Comparison of ENCODE assay signal across 1 cellular context in the genomic region with DNA sequence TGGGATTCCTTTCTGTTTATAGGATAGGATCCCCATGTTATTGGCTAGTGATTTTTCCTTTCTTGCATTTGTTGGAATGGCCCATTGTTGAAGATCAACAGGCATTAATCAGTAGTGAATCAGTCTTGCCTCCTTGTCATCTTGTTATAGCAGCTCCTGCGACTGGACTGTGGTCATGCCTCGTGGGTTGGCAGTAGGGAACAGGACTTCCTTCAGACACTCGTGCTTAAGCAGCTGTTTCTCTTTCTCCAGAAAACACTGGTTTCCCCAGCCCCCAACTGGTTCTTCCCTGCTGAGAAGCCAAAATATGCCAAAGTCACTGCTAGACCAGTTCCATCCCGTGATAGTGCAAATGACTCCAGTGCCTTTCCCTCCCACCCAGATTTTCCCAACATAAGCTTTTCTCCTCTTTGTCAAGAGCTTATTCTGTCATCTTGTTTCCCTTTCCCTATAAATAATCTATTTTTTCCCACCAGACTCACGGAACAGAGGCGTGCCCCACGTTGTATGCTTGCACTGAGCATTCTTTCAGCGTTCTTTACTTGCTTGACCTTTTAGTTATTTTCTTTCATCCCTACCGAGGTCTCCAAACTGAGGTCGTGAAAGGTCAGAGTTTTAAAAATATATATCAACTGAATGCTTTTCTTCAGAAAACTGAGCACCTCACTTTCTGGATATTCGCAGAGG.
TF ChIP-seq lines count a peak whose summit lies in the region.

No MANE protein-coding gene starts in this region.

TF ChIP-seq in GM23338, 12 proteins besides CTCF, POLR2A, EP300 and RAD21 (continued from another document):
- TF ChIP-seq, protein P1, sequence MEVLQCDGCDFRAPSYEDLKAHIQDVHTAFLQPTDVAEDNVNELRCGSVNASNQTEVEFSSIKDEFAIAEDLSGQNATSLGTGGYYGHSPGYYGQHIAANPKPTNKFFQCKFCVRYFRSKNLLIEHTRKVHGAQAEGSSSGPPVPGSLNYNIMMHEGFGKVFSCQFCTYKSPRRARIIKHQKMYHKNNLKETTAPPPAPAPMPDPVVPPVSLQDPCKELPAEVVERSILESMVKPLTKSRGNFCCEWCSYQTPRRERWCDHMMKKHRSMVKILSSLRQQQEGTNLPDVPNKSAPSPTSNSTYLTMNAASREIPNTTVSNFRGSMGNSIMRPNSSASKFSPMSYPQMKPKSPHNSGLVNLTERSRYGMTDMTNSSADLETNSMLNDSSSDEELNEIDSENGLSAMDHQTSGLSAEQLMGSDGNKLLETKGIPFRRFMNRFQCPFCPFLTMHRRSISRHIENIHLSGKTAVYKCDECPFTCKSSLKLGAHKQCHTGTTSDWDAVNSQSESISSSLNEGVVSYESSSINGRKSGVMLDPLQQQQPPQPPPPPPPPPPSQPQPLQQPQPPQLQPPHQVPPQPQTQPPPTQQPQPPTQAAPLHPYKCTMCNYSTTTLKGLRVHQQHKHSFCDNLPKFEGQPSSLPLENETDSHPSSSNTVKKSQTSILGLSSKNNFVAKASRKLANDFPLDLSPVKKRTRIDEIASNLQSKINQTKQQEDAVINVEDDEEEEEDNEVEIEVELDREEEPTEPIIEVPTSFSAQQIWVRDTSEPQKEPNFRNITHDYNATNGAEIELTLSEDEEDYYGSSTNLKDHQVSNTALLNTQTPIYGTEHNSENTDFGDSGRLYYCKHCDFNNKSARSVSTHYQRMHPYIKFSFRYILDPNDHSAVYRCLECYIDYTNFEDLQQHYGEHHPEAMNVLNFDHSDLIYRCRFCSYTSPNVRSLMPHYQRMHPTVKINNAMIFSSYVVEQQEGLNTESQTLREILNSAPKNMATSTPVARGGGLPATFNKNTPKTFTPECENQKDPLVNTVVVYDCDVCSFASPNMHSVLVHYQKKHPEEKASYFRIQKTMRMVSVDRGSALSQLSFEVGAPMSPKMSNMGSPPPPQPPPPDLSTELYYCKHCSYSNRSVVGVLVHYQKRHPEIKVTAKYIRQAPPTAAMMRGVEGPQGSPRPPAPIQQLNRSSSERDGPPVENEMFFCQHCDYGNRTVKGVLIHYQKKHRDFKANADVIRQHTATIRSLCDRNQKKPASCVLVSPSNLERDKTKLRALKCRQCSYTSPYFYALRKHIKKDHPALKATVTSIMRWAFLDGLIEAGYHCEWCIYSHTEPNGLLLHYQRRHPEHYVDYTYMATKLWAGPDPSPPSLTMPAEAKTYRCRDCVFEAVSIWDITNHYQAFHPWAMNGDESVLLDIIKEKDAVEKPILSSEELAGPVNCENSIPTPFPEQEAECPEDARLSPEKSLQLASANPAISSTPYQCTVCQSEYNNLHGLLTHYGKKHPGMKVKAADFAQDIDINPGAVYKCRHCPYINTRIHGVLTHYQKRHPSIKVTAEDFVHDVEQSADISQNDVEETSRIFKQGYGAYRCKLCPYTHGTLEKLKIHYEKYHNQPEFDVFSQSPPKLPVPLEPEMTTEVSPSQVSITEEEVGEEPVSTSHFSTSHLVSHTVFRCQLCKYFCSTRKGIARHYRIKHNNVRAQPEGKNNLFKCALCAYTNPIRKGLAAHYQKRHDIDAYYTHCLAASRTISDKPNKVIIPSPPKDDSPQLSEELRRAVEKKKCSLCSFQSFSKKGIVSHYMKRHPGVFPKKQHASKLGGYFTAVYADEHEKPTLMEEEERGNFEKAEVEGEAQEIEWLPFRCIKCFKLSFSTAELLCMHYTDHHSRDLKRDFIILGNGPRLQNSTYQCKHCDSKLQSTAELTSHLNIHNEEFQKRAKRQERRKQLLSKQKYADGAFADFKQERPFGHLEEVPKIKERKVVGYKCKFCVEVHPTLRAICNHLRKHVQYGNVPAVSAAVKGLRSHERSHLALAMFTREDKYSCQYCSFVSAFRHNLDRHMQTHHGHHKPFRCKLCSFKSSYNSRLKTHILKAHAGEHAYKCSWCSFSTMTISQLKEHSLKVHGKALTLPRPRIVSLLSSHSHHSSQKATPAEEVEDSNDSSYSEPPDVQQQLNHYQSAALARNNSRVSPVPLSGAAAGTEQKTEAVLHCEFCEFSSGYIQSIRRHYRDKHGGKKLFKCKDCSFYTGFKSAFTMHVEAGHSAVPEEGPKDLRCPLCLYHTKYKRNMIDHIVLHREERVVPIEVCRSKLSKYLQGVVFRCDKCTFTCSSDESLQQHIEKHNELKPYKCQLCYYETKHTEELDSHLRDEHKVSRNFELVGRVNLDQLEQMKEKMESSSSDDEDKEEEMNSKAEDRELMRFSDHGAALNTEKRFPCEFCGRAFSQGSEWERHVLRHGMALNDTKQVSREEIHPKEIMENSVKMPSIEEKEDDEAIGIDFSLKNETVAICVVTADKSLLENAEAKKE (CRISPR knock-in tag; IDR thresholded peaks at IDR 0.05), result no peak
- TF ChIP-seq CREB1 (CRISPR knock-in tag; IDR thresholded peaks at IDR 0.05; ENCODE audit: low read depth) (no peak), STAT1 (IDR thresholded peaks at IDR 0.05; ENCODE audit: unreplicated experiment) (no peak), ZNF331 (CRISPR knock-in tag; IDR thresholded peaks at IDR 0.05; ENCODE audit: low read depth) (no peak)
